ENCODE assay signal across 8 cellular contexts in genomic region chr18:79508565-79509535, GRCh38.
DNase-seq lines count a peak whose midpoint lies in the region; ATAC-seq and TF ChIP-seq lines count a peak whose summit lies in the region.

No MANE protein-coding gene starts in this region.

- intact Hi-C loops in right cardiac atrium (cut with DNase I), result loop anchor here in 2 of 4 donors (5.0 kb wide), 2 partner anchors 52 to 117 kb away; no protein-coding TSS in a partner anchor
- intact Hi-C loops in tibial artery (cut with DNase I; ENCODE audit: low total_unique reads), result loop anchor here (5.0 kb wide), 1 partner anchor 107 kb away; no protein-coding TSS in a partner anchor

- H3K27ac ChIP-seq in right cardiac atrium (ENCODE audit: low read length) (no peak overlapping the region), tibial artery (peak overlapping the region; percentile 88 to 96)

- WGBS in right cardiac atrium, result 89% methylated on average over 40 of the region's 40 CpGs

- peak; percentile 5 for DNase-seq in activated effector memory CD4-positive, alpha-beta T cell treated with anti-CD3 and anti-CD28 coated beads, Interleukin-2, amount 50 U/mL, for 16 hours
- no peak for DNase-seq in activated effector memory CD4-positive, alpha-beta T cell treated with Interleukin-2 at 50 U/mL for 16 hours
- DNase-seq in HUDEP-2 (lab: John Stamatoyannopoulos, UW; ENCODE audit: unreplicated experiment in 76 of 76) (peak in 60 of 76 experiments; percentile 1 to 81 (median 51)), right cardiac atrium (peak; percentile 16 to 62 (median 50)), tibial artery (peak; percentile 26 to 63)
- no peak for DNase-seq in stimulated activated naive CD4-positive, alpha-beta T cell treated with Interleukin-2 at 50 U/mL for 16 hours (lab: John Stamatoyannopoulos, UW)

- no peaks in the 10 kb centered on the region for H3K27me3 ChIP-seq in right cardiac atrium (ENCODE audit: control insufficient read depth, insufficient read depth)
- no peaks in the 10 kb centered on the region for H3K27me3 ChIP-seq in tibial artery

- TF ChIP-seq CTCF in tibial artery (IDR thresholded peaks at IDR 0.05), result no peak

- H3K4me1 ChIP-seq in right cardiac atrium (ENCODE audit: control insufficient read depth, insufficient read depth, low read length) (peaks cover 6% of the 10 kb centered on the region), tibial artery (peaks cover 0 to 30% (median 28%) of the 10 kb centered on the region in 4 donors)

- no peaks in the 10 kb centered on the region for H3K9me3 ChIP-seq in right cardiac atrium (ENCODE audit: control insufficient read depth, low read length)
- no peaks in the 10 kb centered on the region for H3K9me3 ChIP-seq in tibial artery

- no peak overlapping the region for H3K4me3 ChIP-seq in right cardiac atrium (ENCODE audit: low read length)
- peak overlapping the region; percentile 49 to 53 for H3K4me3 ChIP-seq in tibial artery

- ATAC-seq in right cardiac atrium (no peak), GM19324 (IDR thresholded peaks at IDR 0.05; ENCODE audit: low FRiP score, unreplicated experiment) (no peak), HG03442 (IDR thresholded peaks at IDR 0.05; ENCODE audit: unreplicated experiment) (no peak)

- peaks cover 0 to 25% (median 13%) of the 10 kb centered on the region in 3 donors for H3K36me3 ChIP-seq in tibial artery

Comparison
In these comparisons a context has a peak if more than half of its experiments do, and no peak if none do; other contexts are left out.
1. DNase-seq: peak in activated effector memory CD4-positive, alpha-beta T cell treated with anti-CD3 and anti-CD28 coated beads, Interleukin-2, amount 50 U/mL, for 16 hours (single experiment), HUDEP-2 (60 of 76), right cardiac atrium (3 of 3) and tibial artery (2 of 2); none in activated effector memory CD4-positive, alpha-beta T cell treated with Interleukin-2 at 50 U/mL for 16 hours (single experiment) and stimulated activated naive CD4-positive, alpha-beta T cell treated with Interleukin-2 at 50 U/mL for 16 hours (single experiment).